ENCODE assay signal across 17 cellular contexts in genomic region chr2:190417045-190417842, GRCh38. TPM values are rescaled to one million over a fixed set of nuclear protein-coding genes. Genes with fewer than 3 reads are reported as not detected.
A peak's percentile ranks its signal among the peaks of the same experiment; 100 is the strongest.
DNase-seq lines count a peak whose midpoint lies in the region; ATAC-seq and TF ChIP-seq lines count a peak whose summit lies in the region.
"Had no signal": no experiment of that assay in that cellular context is flagged by ENCODE, and none has a peak within 500 bp of the region (broad histone marks: within the 10 kb centered on the region; RNA-seq: fewer than 3 reads in every experiment).

No MANE protein-coding gene starts in this region.

- H3K27ac Mint-ChIP-seq in natural killer cell: peak overlapping the region; percentile 88 to 92
- H3K27ac Mint-ChIP-seq: GM23338, type B pancreatic cell had no signal

- peaks cover 44 to 64% of the 10 kb centered on the region in 2 donors for H3K4me1 Mint-ChIP-seq in natural killer cell

- no peaks in the 10 kb centered on the region for H3K9me3 Mint-ChIP-seq in natural killer cell
- H3K9me3 Mint-ChIP-seq: GM23338, type B pancreatic cell had no signal

- H3K27me3 Mint-ChIP-seq in natural killer cell (ENCODE audit: low read depth in 2 of 2): no peaks in the 10 kb centered on the region
- H3K27me3 Mint-ChIP-seq: type B pancreatic cell had no signal

- H3K9me3 ChIP-seq in Karpas-422 (ENCODE audit: low read length): no peaks in the 10 kb centered on the region
- no peaks in the 10 kb centered on the region for H3K9me3 ChIP-seq in mammary epithelial cell (replicated peaks; ENCODE audit: insufficient read depth, low read length)
- no peaks in the 10 kb centered on the region for H3K9me3 ChIP-seq in HAP-1
- H3K9me3 ChIP-seq: BLaER1, esophagus squamous epithelium had no signal

- CTCF ChIA-PET in mammary epithelial cell (lab: Charles Lee; ENCODE audit: low non-redundant PET): no interaction called here

- H4K20me1 ChIP-seq in Karpas-422 (ENCODE audit: insufficient read depth, low read depth, low read length): no peaks in the 10 kb centered on the region
- H4K20me1 ChIP-seq in mammary epithelial cell (ENCODE audit: insufficient read depth, low read length): no peaks in the 10 kb centered on the region
- H4K20me1 ChIP-seq: BLaER1 had no signal

- H3K4me3 Mint-ChIP-seq in natural killer cell: no peak overlapping the region
- H3K4me3 Mint-ChIP-seq: GM23338, type B pancreatic cell had no signal

- H2AFZ ChIP-seq in Karpas-422 (ENCODE audit: low read length) (no peak overlapping the region), mammary epithelial cell (ENCODE audit: low read depth, low read length) (peak overlapping the region; percentile 22)
- H2AFZ ChIP-seq: GM23338 had no signal

- no peaks in the 10 kb centered on the region for H3K36me3 Mint-ChIP-seq in natural killer cell
- H3K36me3 Mint-ChIP-seq: type B pancreatic cell had no signal

- DNase-seq in NCI-H1694 treated with DMSO at 0.1 percent for 48 hours (lab: John Stamatoyannopoulos, UW) (peak; percentile 48), NCI-H1694 (lab: John Stamatoyannopoulos, UW) (no peak), Karpas-422 (no peak), mammary epithelial cell (no peak), natural killer cell (no peak), RPMI8226 (no peak), HAP-1 (ENCODE audit: low spot score in 2 of 2) (no peak)
- DNase-seq in stimulated activated CD4-positive, alpha-beta T cell treated with anti-CD3 and anti-CD28 coated beads, Interleukin-4, amount 100 ng/mL, for 4 hours: no peak
- DNase-seq: 8988T; activated CD8-positive, alpha-beta memory T cell treated with anti-CD3 and anti-CD28 coated beads for 24 hours; esophagus squamous epithelium; NCI-H1048 had no signal

- 38% methylated on average over 9 of the region's 9 CpGs for WGBS in mammary epithelial cell (ENCODE audit: low coverage, missing lambda C conversion rate)

- no peaks in the 10 kb centered on the region for H3K9me2 ChIP-seq in Karpas-422 (replicated peaks; ENCODE audit: insufficient read depth, low read length)

- H3K9ac ChIP-seq in Karpas-422 (ENCODE audit: low read length) (no peak overlapping the region), mammary epithelial cell (ENCODE audit: insufficient read depth, low read length) (no peak overlapping the region)
- H3K9ac ChIP-seq: BLaER1 had no signal

- H3K79me2 ChIP-seq in Karpas-422 (ENCODE audit: low read length): peaks cover 91% of the 10 kb centered on the region
- peaks cover 14% of the 10 kb centered on the region for H3K79me2 ChIP-seq in mammary epithelial cell (ENCODE audit: insufficient read depth, low read length)

- no peak overlapping the region for H3K4me3 ChIP-seq in Karpas-422 (ENCODE audit: low read length)
- no peak overlapping the region for H3K4me3 ChIP-seq in mammary epithelial cell (replicated peaks in 1 of 3; ENCODE audit: insufficient read depth in 1 of 3, low read depth in 2 of 3, low read length in 3 of 3)
- H3K4me3 ChIP-seq in HAP-1: no peak overlapping the region
- H3K4me3 ChIP-seq: BLaER1, esophagus squamous epithelium, GM23338, lung, smooth muscle cell had no signal

- H3K36me3 ChIP-seq in Karpas-422 (ENCODE audit: insufficient read depth, low read length): no peaks in the 10 kb centered on the region; the same call in 1 of the 2 replicates
- no peaks in the 10 kb centered on the region for H3K36me3 ChIP-seq in mammary epithelial cell (ENCODE audit: insufficient read depth, low read length)
- H3K36me3 ChIP-seq in HAP-1 (replicated peaks): no peaks in the 10 kb centered on the region
- H3K36me3 ChIP-seq: BLaER1 had no signal

- TF ChIP-seq CTCF in mammary epithelial cell (conservative IDR thresholded peaks at IDR 0.05 in 1 of 2, IDR thresholded peaks at IDR 0.05 in 1 of 2; ENCODE audit: extremely low read depth in 1 of 2, insufficient read depth in 1 of 2, low read depth in 1 of 2, low read length in 2 of 2): no peak
- no peak for TF ChIP-seq CTCF in natural killer cell (IDR thresholded peaks at IDR 0.05)

- no peak for ATAC-seq in natural killer cell
- ATAC-seq: GM23338 had no signal

- intact Hi-C loops in mammary epithelial cell (cut with micrococcal nuclease) (no loop called here), natural killer cell (cut with micrococcal nuclease) (no loop called here)

- H3K4me2 ChIP-seq in Karpas-422 (ENCODE audit: low read depth, low read length, poor library complexity, severe bottlenecking): no peak overlapping the region
- H3K4me2 ChIP-seq in mammary epithelial cell (ENCODE audit: insufficient read depth, low read depth, low read length): no peak overlapping the region
- H3K4me2 ChIP-seq: BLaER1, GM23338, smooth muscle cell had no signal

- H3K27me3 ChIP-seq in Karpas-422 (ENCODE audit: low read length) (no peaks in the 10 kb centered on the region), mammary epithelial cell (ENCODE audit: insufficient read depth, low read length) (no peaks in the 10 kb centered on the region), HAP-1 (ENCODE audit: low read depth) (no peaks in the 10 kb centered on the region)
- H3K27me3 ChIP-seq: BLaER1, esophagus squamous epithelium had no signal

- H3K4me1 ChIP-seq in Karpas-422 (ENCODE audit: low read length): peaks cover 71% of the 10 kb centered on the region
- H3K4me1 ChIP-seq in mammary epithelial cell (ENCODE audit: insufficient read depth, low read length): peaks cover 22% of the 10 kb centered on the region
- H3K4me1 ChIP-seq in HAP-1: peaks cover 8% of the 10 kb centered on the region

- dilution Hi-C loops in mammary epithelial cell (cut with HindIII; ENCODE audit: low sequenced_read_pairs): no loop called here

- H3K27ac ChIP-seq in Karpas-422 (ENCODE audit: low read length) (peak overlapping the region; percentile 74; the same call in 1 of the 2 replicates), mammary epithelial cell (ENCODE audit: insufficient read depth, low read depth, low read length) (no peak overlapping the region)
- H3K27ac ChIP-seq: BLaER1 had no signal

- no TSS peak for BruUV-seq in mammary epithelial cell (replicated peaks; lab: Mats Ljungman, UMichigan)

- in situ Hi-C loops in mammary epithelial cell (cut with MboI; ENCODE audit: low sequenced_read_pairs in 2 of 2): no loop called here
- in situ Hi-C loops in HAP-1 (cut with MboI; ENCODE audit: low sequenced_read_pairs): no loop called here

RNA-seq across cellular contexts. Expression of gene MFSD6, which starts 9.1 kb away (rescaled TPM):
- 65.5 and 65.9 TPM in 2 replicates for total RNA-seq in Karpas-422 (2014; rRNA removed; shearing (Covaris generic); ENCODE audit: low replicate concordance)
- total RNA-seq in mammary epithelial cell (10 to 100 TPM; 33.7 to 71.7 TPM), natural killer cell (10 to 100 TPM; 36.7 to 50.5 (median 48.0) TPM)
- polyA plus RNA-seq in mammary epithelial cell: 21.2 TPM
- polyA minus RNA-seq in mammary epithelial cell: 34.0 TPM
